In genomic region chr5:165139262-165139661, GRCh38 we compare ENCODE assay signal across 20 cellular contexts.
"Had no signal": no experiment of that assay in that cellular context is flagged by ENCODE, and none has a peak within 500 bp of the region (broad histone marks: within the 10 kb centered on the region; RNA-seq: fewer than 3 reads in every experiment).

No MANE protein-coding gene starts in this region.

- H3K4me1 ChIP-seq: right atrium auricular region, suprapubic skin, thyroid gland, uterus had no signal

- H3K4me1 Mint-ChIP-seq: immature natural killer cell; naive thymus-derived CD4-positive, alpha-beta T cell had no signal

- H3K4me3 ChIP-seq: lung, right atrium auricular region, sigmoid colon, skin epidermis, suprapubic skin, thyroid gland, uterus had no signal

- DNase-seq: effector memory CD4-positive, alpha-beta T cell; immature natural killer cell; left cardiac atrium; left ventricle myocardium superior; mesendoderm; naive thymus-derived CD4-positive, alpha-beta T cell; nephron progenitor cell; sigmoid colon; stimulated activated CD4-positive, alpha-beta T cell treated with anti-CD3 and anti-CD28 coated beads, Interleukin-12 subunit alpha, Interleukin-12 subunit beta, amount 100 ng/mL, for 4 hours; stimulated activated naive CD4-positive, alpha-beta T cell treated with Interleukin-2 at 50 U/mL for 16 hours; thyroid gland; uterus had no signal

- H3K4me3 Mint-ChIP-seq: immature natural killer cell; naive thymus-derived CD4-positive, alpha-beta T cell; nephron progenitor cell; type B pancreatic cell had no signal

- H3K9me3 ChIP-seq: right atrium auricular region, sigmoid colon, suprapubic skin, thyroid gland, uterus had no signal

- H3K27me3 ChIP-seq: right atrium auricular region, sigmoid colon, suprapubic skin, thyroid gland, uterus had no signal

- H3K36me3 Mint-ChIP-seq: immature natural killer cell; naive thymus-derived CD4-positive, alpha-beta T cell; type B pancreatic cell had no signal

- H3K9me3 Mint-ChIP-seq: nephron progenitor cell, type B pancreatic cell had no signal

- H3K27ac Mint-ChIP-seq: immature natural killer cell; naive thymus-derived CD4-positive, alpha-beta T cell; nephron progenitor cell; type B pancreatic cell had no signal

- ATAC-seq: esophagus mucosa, left cardiac atrium, left ventricle myocardium superior had no signal

- H3K27me3 Mint-ChIP-seq: naive thymus-derived CD4-positive, alpha-beta T cell; type B pancreatic cell had no signal

- H3K36me3 ChIP-seq: right atrium auricular region, sigmoid colon, suprapubic skin, thyroid gland, uterus had no signal

- H3K27ac ChIP-seq: right atrium auricular region, sigmoid colon, skin epidermis, suprapubic skin, thyroid gland, uterus had no signal

- FAIRE-seq: endometrium, keratinocyte had no signal
